In the genomic region with DNA sequence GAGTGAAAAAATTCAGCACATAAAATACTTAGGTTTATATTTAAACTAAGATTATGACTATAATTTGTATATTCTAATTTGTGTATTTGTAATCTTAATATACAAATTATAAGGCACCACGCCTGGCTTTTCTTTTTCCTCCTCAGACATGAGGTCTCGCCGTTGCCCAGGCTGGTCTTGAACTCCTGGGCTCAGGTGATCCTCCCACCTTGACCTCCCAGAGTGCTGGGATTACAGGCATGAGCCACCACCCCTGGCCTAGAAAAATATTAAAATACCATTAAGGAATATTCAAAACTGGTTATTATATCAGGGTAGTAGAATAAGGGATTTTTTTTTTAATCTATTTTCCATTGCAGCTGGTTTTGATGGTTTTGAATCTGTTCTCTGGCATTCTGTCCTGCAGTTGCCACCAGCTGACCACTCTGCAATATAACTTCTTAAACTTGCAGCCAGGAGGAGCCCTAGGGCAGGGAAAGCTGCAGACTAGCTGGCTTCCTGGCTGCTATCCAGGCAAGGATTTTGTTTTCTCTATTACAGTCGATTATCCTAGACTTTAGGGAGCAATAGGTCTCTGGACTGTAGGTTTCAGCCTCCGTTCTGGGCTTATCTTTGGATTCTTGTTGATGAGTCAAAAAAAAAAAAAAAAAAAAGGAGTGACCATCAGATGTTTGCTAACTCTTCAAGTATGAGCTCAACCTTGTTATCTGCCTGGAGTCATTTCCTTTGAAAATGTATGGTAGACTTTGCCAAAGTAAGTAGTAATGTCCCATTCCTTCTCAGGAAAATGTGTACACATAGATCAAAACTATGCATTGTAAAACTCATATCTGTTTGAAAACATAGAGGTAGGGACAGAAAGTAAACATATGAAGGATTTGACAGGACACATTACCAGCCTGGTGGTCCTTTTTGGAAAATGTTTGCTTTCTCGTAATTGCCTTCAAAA, we compare ENCODE assay signal across 1 cellular context.
TF ChIP-seq lines count a peak whose summit lies in the region.

No MANE protein-coding gene starts in this region.

TF ChIP-seq in HepG2, 621 proteins besides CTCF, POLR2A, EP300 and RAD21 (continued from another document):
- TF ChIP-seq SRSF4 (IDR thresholded peaks at IDR 0.05; ENCODE audit: low read depth, low read length, poor library complexity, severe bottlenecking) (no peak), TAF15 (IDR thresholded peaks at IDR 0.05; ENCODE audit: low read depth, low read length, poor library complexity, severe bottlenecking) (no peak), KLF9 (CRISPR knock-in tag; IDR thresholded peaks at IDR 0.05; ENCODE audit: low read depth) (no peak), ZBTB7B (CRISPR knock-in tag; IDR thresholded peaks at IDR 0.05) (no peak), SMAD1 (CRISPR knock-in tag; IDR thresholded peaks at IDR 0.05; ENCODE audit: borderline replicate concordance, low read depth) (no peak), NFYC (CRISPR knock-in tag; IDR thresholded peaks at IDR 0.05) (no peak), CC2D1A (CRISPR knock-in tag; IDR thresholded peaks at IDR 0.05) (no peak), ZNF232 (CRISPR knock-in tag; IDR thresholded peaks at IDR 0.05; ENCODE audit: borderline replicate concordance) (no peak)
- TF ChIP-seq, protein P1, sequence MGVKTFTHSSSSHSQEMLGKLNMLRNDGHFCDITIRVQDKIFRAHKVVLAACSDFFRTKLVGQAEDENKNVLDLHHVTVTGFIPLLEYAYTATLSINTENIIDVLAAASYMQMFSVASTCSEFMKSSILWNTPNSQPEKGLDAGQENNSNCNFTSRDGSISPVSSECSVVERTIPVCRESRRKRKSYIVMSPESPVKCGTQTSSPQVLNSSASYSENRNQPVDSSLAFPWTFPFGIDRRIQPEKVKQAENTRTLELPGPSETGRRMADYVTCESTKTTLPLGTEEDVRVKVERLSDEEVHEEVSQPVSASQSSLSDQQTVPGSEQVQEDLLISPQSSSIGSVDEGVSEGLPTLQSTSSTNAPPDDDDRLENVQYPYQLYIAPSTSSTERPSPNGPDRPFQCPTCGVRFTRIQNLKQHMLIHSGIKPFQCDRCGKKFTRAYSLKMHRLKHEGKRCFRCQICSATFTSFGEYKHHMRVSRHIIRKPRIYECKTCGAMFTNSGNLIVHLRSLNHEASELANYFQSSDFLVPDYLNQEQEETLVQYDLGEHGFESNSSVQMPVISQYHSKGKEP (CRISPR knock-in tag; IDR thresholded peaks at IDR 0.05) = no peak
- TF ChIP-seq, protein P2, sequence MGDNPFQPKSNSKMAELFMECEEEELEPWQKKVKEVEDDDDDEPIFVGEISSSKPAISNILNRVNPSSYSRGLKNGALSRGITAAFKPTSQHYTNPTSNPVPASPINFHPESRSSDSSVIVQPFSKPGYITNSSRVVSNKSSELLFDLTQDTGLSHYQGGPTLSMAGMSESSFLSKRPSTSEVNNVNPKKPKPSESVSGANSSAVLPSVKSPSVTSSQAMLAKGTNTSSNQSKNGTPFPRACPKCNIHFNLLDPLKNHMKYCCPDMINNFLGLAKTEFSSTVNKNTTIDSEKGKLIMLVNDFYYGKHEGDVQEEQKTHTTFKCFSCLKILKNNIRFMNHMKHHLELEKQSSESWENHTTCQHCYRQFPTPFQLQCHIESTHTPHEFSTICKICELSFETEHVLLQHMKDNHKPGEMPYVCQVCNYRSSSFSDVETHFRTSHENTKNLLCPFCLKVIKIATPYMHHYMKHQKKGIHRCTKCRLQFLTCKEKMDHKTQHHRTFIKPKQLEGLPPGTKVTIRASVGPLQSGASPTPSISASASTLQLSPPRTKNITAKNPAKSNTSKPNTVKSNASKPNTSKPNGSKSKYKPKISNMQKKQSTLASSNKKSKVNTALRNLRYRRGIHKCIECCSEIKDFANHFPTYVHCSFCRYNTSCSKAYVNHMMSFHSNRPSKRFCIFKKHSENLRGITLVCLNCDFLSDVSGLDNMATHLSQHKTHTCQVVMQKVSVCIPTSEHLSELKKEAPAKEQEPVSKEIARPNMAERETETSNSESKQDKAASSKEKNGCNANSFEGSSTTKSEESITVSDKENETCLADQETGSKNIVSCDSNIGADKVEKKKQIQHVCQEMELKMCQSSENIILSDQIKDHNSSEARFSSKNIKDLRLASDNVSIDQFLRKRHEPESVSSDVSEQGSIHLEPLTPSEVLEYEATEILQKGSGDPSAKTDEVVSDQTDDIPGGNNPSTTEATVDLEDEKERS (CRISPR knock-in tag; IDR thresholded peaks at IDR 0.05) = no peak
- TF ChIP-seq, protein P3, sequence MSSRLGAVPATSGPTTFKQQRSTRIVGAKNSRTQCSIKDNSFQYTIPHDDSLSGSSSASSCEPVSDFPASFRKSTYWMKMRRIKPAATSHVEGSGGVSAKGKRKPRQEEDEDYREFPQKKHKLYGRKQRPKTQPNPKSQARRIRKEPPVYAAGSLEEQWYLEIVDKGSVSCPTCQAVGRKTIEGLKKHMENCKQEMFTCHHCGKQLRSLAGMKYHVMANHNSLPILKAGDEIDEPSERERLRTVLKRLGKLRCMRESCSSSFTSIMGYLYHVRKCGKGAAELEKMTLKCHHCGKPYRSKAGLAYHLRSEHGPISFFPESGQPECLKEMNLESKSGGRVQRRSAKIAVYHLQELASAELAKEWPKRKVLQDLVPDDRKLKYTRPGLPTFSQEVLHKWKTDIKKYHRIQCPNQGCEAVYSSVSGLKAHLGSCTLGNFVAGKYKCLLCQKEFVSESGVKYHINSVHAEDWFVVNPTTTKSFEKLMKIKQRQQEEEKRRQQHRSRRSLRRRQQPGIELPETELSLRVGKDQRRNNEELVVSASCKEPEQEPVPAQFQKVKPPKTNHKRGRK (CRISPR knock-in tag; IDR thresholded peaks at IDR 0.05) = no peak
- TF ChIP-seq, protein P4, sequence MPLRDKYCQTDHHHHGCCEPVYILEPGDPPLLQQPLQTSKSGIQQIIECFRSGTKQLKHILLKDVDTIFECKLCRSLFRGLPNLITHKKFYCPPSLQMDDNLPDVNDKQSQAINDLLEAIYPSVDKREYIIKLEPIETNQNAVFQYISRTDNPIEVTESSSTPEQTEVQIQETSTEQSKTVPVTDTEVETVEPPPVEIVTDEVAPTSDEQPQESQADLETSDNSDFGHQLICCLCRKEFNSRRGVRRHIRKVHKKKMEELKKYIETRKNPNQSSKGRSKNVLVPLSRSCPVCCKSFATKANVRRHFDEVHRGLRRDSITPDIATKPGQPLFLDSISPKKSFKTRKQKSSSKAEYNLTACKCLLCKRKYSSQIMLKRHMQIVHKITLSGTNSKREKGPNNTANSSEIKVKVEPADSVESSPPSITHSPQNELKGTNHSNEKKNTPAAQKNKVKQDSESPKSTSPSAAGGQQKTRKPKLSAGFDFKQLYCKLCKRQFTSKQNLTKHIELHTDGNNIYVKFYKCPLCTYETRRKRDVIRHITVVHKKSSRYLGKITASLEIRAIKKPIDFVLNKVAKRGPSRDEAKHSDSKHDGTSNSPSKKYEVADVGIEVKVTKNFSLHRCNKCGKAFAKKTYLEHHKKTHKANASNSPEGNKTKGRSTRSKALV (CRISPR knock-in tag; IDR thresholded peaks at IDR 0.05) = 0 out of 2 replicates have a peak, but pooled peaks have one; percentile 22
TF ChIP-seq in HepG2: peak in this region for 89.
